In the genomic region with DNA sequence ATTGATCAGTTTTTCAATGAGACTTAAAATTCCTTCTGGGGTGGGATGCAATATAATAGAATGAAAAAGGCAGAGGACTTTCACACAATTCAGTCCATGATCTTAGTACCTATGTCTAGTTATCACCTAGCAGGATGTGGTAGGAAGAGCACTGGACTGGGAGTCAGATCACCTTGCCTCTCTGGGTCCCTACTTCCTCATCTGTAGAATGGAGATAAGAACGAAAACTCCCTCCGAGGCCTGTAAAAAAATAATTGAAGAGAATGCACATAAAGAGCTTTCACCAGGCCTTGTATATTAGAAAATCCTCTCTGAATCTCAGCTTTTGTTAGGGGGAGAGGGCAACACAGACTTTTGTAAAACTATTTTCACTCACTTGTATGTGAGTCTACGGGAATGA, we compare ENCODE assay signal across 12 cellular contexts. TPM values are rescaled to one million over a fixed set of nuclear protein-coding genes. Genes with fewer than 3 reads are reported as not detected.
DNase-seq lines count a peak whose midpoint lies in the region; ATAC-seq, FAIRE-seq and TF ChIP-seq lines count a peak whose summit lies in the region.
"Had no signal": no experiment of that assay in that cellular context is flagged by ENCODE, and none has a peak within 500 bp of the region (broad histone marks: within the 10 kb centered on the region; RNA-seq: fewer than 3 reads in every experiment).

No MANE protein-coding gene starts in this region.

- H3K4me2 ChIP-seq in K562 (ENCODE audit: insufficient read depth, low read length) = peak overlapping the region; percentile 46

- no peaks in the 10 kb centered on the region for H3K36me3 Mint-ChIP-seq in CD4-positive, alpha-beta T cell (ENCODE audit: low read depth)
- no peaks in the 10 kb centered on the region for H3K36me3 Mint-ChIP-seq in IgD-negative memory B cell
- no peaks in the 10 kb centered on the region for H3K36me3 Mint-ChIP-seq in naive thymus-derived CD8-positive, alpha-beta T cell
- H3K36me3 Mint-ChIP-seq: activated naive CD8-positive, alpha-beta T cell treated with anti-CD3 and anti-CD28 coated beads, Interleukin-2, amount 10 ng/mL, durations not matched to agents 7 days and 5 days had no signal

- no peak for TF ChIP-seq CTCF in CD4-positive, alpha-beta T cell (IDR thresholded peaks at IDR 0.05)
- TF ChIP-seq CTCF in K562 (IDR thresholded peaks at IDR 0.05 in 2 of 3, conservative IDR thresholded peaks at IDR 0.05 in 1 of 3; ENCODE audit: insufficient read depth in 2 of 3, low read depth in 1 of 3, low read length in 3 of 3) = no peak

- H3K9me3 ChIP-seq in CD4-positive, alpha-beta T cell (ENCODE audit: control insufficient read depth, low read length) = no peaks in the 10 kb centered on the region
- H3K9me3 ChIP-seq in K562 (replicated peaks; ENCODE audit: control insufficient read depth, insufficient read depth, low read depth, low read length) = no peaks in the 10 kb centered on the region; the same call in 1 of the 2 replicates
- H3K9me3 ChIP-seq: testis had no signal

- H3K27ac ChIP-seq in CD4-positive, alpha-beta T cell (ENCODE audit: low read depth, low read length) = no peak overlapping the region
- H3K27ac ChIP-seq in K562 (ENCODE audit: extremely low read depth, low read depth, low read length) = no peak overlapping the region

- TF ChIP-seq POLR2A in K562 (conservative IDR thresholded peaks at IDR 0.05) = no peak

- peaks cover 6% of the 10 kb centered on the region for H3K4me1 Mint-ChIP-seq in CD4-positive, alpha-beta T cell (ENCODE audit: low read depth)
- H3K4me1 Mint-ChIP-seq in IgD-negative memory B cell = peaks cover 0 to 9% (median 5%) of the 10 kb centered on the region in 3 donors
- peaks cover 4 to 12% (median 7%) of the 10 kb centered on the region in 4 donors for H3K4me1 Mint-ChIP-seq in naive thymus-derived CD8-positive, alpha-beta T cell

- TF ChIP-seq RAD21 in K562 (CRISPR knock-in tag; conservative IDR thresholded peaks at IDR 0.05 in 1 of 2, IDR thresholded peaks at IDR 0.05 in 1 of 2) = no peak

- H2AFZ ChIP-seq in K562 (ENCODE audit: low read depth, low read length) = peak overlapping the region; percentile 60; the same call in 1 of the 2 replicates

- no peaks in the 10 kb centered on the region for H3K79me2 ChIP-seq in K562 (ENCODE audit: control insufficient read depth, insufficient read depth, low read length)

- no peaks in the 10 kb centered on the region for H3K36me3 ChIP-seq in K562 (ENCODE audit: control insufficient read depth, insufficient read depth, low read length)

- ATAC-seq in CD4-positive, alpha-beta T cell (ENCODE audit: poor library complexity) = no peak
- peak; percentile 8; the same call in 1 of the 3 replicates for ATAC-seq in K562
- no peak for ATAC-seq in naive thymus-derived CD8-positive, alpha-beta T cell
- ATAC-seq in GM19395 (IDR thresholded peaks at IDR 0.05; ENCODE audit: unreplicated experiment) = no peak
- ATAC-seq in GM21360 (IDR thresholded peaks at IDR 0.05; ENCODE audit: unreplicated experiment) = no peak

- DNase-seq in CD4-positive, alpha-beta T cell = no peak
- DNase-seq in K562 (ENCODE audit: extremely low read depth in 1 of 4, low spot score in 3 of 4) (peak in 3 of 4 experiments; percentile 22 to 55 (median 22)), NCI-H2107 (lab: John Stamatoyannopoulos, UW) (no peak)
- DNase-seq in naive thymus-derived CD8-positive, alpha-beta T cell = no peak
- DNase-seq in stimulated activated CD8-positive, alpha-beta memory T cell treated with anti-CD3 and anti-CD28 coated beads, Interleukin-4, amount 100 ng/mL, for 48 hours = no peak
- DNase-seq: NCI-H1436 treated with DMSO at 0.1 percent for 48 hours, SIG-M5 had no signal

- no peaks in the 10 kb centered on the region for H3K9me3 Mint-ChIP-seq in CD4-positive, alpha-beta T cell
- H3K9me3 Mint-ChIP-seq in IgD-negative memory B cell = no peaks in the 10 kb centered on the region
- peaks cover 0 to 2% (median 0%) of the 10 kb centered on the region in 9 donors for H3K9me3 Mint-ChIP-seq in naive thymus-derived CD8-positive, alpha-beta T cell
- H3K9me3 Mint-ChIP-seq: activated naive CD8-positive, alpha-beta T cell treated with anti-CD3 and anti-CD28 coated beads, Interleukin-2, amount 10 ng/mL, durations not matched to agents 7 days and 5 days had no signal

- peaks cover 49% of the 10 kb centered on the region for H3K27me3 Mint-ChIP-seq in CD4-positive, alpha-beta T cell
- peaks cover 16% of the 10 kb centered on the region for H3K27me3 Mint-ChIP-seq in IgD-negative memory B cell
- H3K27me3 Mint-ChIP-seq in naive thymus-derived CD8-positive, alpha-beta T cell = peaks cover 14 to 48% (median 24%) of the 10 kb centered on the region in 5 donors

- peak; percentile 59 for FAIRE-seq in K562 (lab: Jason Lieb, UNC)

- peaks cover 6 to 17% of the 10 kb centered on the region in 2 experiments; a peak in 4 of 5 replicates for H3K4me1 ChIP-seq in K562 (replicated peaks in 1 of 2; ENCODE audit: control insufficient read depth in 2 of 2, insufficient read depth in 2 of 2, low read length in 2 of 2)
- H3K4me1 ChIP-seq: testis had no signal

- H3K9ac ChIP-seq in K562 (ENCODE audit: insufficient read depth in 1 of 2, low read depth in 2 of 2, low read length in 2 of 2) = no peak overlapping the region; a peak in 1 of 4 replicates

- intact Hi-C loops in CD4-positive, alpha-beta T cell (cut with DNase I, micrococcal nuclease) = no loop called here
- intact Hi-C loops in K562 (cut with micrococcal nuclease) = no loop called here

- H3K27ac Mint-ChIP-seq in CD4-positive, alpha-beta T cell = no peak overlapping the region
- no peak overlapping the region for H3K27ac Mint-ChIP-seq in IgD-negative memory B cell
- H3K27ac Mint-ChIP-seq in naive thymus-derived CD8-positive, alpha-beta T cell = no peak overlapping the region
- H3K27ac Mint-ChIP-seq: activated naive CD8-positive, alpha-beta T cell treated with anti-CD3 and anti-CD28 coated beads, Interleukin-2, amount 10 ng/mL, durations not matched to agents 7 days and 5 days had no signal

- 8% methylated on average over 3 of the region's 3 CpGs for WGBS in K562 (ENCODE audit: insufficient coverage, low coverage, missing lambda C conversion rate)

- in situ Hi-C loops in K562 (cut with MboI) = no loop called here

- POLR2A ChIA-PET in CD4-positive, alpha-beta T cell (lab: Charles Lee) = no interaction called here
- POLR2A ChIA-PET in K562 (lab: Yijun Ruan, JAX) = no interaction called here
- POLR2A ChIA-PET in naive thymus-derived CD8-positive, alpha-beta T cell (lab: Charles Lee) = no interaction called here

- no peaks in the 10 kb centered on the region for H3K9me1 ChIP-seq in K562 (ENCODE audit: control insufficient read depth, insufficient read depth, low read length)

- H3K4me3 Mint-ChIP-seq in CD4-positive, alpha-beta T cell = peak overlapping the region; percentile 73
- peak overlapping the region; percentile 60 to 90 (median 78) for H3K4me3 Mint-ChIP-seq in IgD-negative memory B cell
- H3K4me3 Mint-ChIP-seq in naive thymus-derived CD8-positive, alpha-beta T cell = peak overlapping the region; percentile 54 to 83 (median 66)
- H3K4me3 Mint-ChIP-seq: activated naive CD8-positive, alpha-beta T cell treated with anti-CD3 and anti-CD28 coated beads, Interleukin-2, amount 10 ng/mL, durations not matched to agents 7 days and 5 days had no signal

- H3K27me3 ChIP-seq in CD4-positive, alpha-beta T cell (ENCODE audit: control insufficient read depth, insufficient read depth, low read length) = peaks cover 30% of the 10 kb centered on the region
- peaks cover 0 to 10% of the 10 kb centered on the region in 2 experiments; a peak in 4 of 5 replicates for H3K27me3 ChIP-seq in K562 (ENCODE audit: control insufficient read depth in 2 of 2, insufficient read depth in 2 of 2, low read length in 2 of 2)
- H3K27me3 ChIP-seq: testis had no signal

- no peak overlapping the region for H3K4me3 ChIP-seq in K562

- no peak for TF ChIP-seq EP300 in K562 (IDR thresholded peaks at IDR 0.05; ENCODE audit: low read length)

- BruUV-seq in K562 (replicated peaks; lab: Mats Ljungman, UMichigan) = no TSS peak

- CTCF ChIA-PET in CD4-positive, alpha-beta T cell (lab: Charles Lee) = no interaction called here
- CTCF ChIA-PET in K562 (lab: Yijun Ruan, JAX; ENCODE audit: low intra/inter-chr PET ratio) = no interaction called here

- no peaks in the 10 kb centered on the region for H4K20me1 ChIP-seq in K562 (replicated peaks; ENCODE audit: control insufficient read depth, insufficient read depth, low read length)

RNA-seq across cellular contexts. Expression of a gene that starts 0.7 kb away (rescaled TPM):
- total RNA-seq in CD4-positive, alpha-beta T cell = not detected
- not detected for polyA plus RNA-seq in IgD-negative memory B cell
- total RNA-seq in K562 (2011; cell fraction: chromatin; rRNA removed; ENCODE audit: low replicate concordance) = 0.19 and 0.32 TPM in 2 replicates
- total RNA-seq in K562 (2011; cell fraction: nucleolus; rRNA removed) = not detected in 2 replicates
- total RNA-seq in K562 (2011; cell fraction: nucleoplasm; rRNA removed) = 0.37 TPM in 1 of 2 replicates, not detected in the other
- 0.49 and 0.59 TPM in 2 replicates for total RNA-seq in K562 (2014; rRNA removed)
- total RNA-seq in K562 (2014; rRNA removed; fragmentation: Illumina TruSeq; extraction: Trizol) = 0.11 TPM in 1 of 2 replicates, not detected in the other
- total RNA-seq in K562 (2015; rRNA removed; fragmentation: Illumina TruSeq; extraction: Trizol) = 0.07 TPM in 1 of 2 replicates, not detected in the other
- total RNA-seq in K562 (2021) = 0.83 and 1.1 TPM in 2 replicates
- polyA plus RNA-seq in K562 (2011; rRNA removed) = 0.04 and 0.08 TPM in 2 replicates
- 0.06 and 0.31 TPM in 2 replicates for polyA plus RNA-seq in K562 (2011; cell fraction: cytosol; rRNA removed)
- polyA plus RNA-seq in K562 (2011; cell fraction: nucleus; rRNA removed) = 0.06 and 0.28 TPM in 2 replicates
- 0.09 and 0.18 TPM in 2 replicates for polyA plus RNA-seq in K562 (2012)
- polyA plus RNA-seq in K562 (2014; fragmentation: Illumina TruSeq; extraction: Trizol) = 0.30 and 0.40 TPM in 2 replicates
- polyA plus RNA-seq in K562 (2014; fragmentation: Nextera tagmentation; extraction: Ambion mirVana) = not detected
- polyA plus RNA-seq in K562 (2014; rRNA removed) = 0.11 and 0.28 TPM in 2 replicates
- 0.18 TPM in 1 of 2 replicates, not detected in the other for polyA minus RNA-seq in K562 (2011; rRNA and poly(A)+ RNA removed)
- polyA minus RNA-seq in K562 (2011; cell fraction: cytosol; rRNA and poly(A)+ RNA removed) = 0.48 and 1.0 TPM in 2 replicates
- 0.11 TPM in 1 of 2 replicates, not detected in the other for polyA minus RNA-seq in K562 (2011; cell fraction: nucleus; rRNA and poly(A)+ RNA removed)
- under 1 TPM in 1 of 2 experiments, not detected in 1; 0.31 TPM for total RNA-seq in naive thymus-derived CD8-positive, alpha-beta T cell
- polyA plus RNA-seq in naive thymus-derived CD8-positive, alpha-beta T cell = not detected

RNA-seq across cellular contexts. Expression of a gene that starts 45.3 kb away (rescaled TPM):
- total RNA-seq in CD4-positive, alpha-beta T cell = 1 to 10 TPM; 8.8 to 9.6 TPM
- polyA plus RNA-seq in IgD-negative memory B cell (4.7 TPM), K562 (2011; rRNA removed) (12.4 and 16.0 TPM in 2 replicates), K562 (2014; fragmentation: Illumina TruSeq; extraction: Trizol) (20.6 and 26.6 TPM in 2 replicates), K562 (2014; fragmentation: Nextera tagmentation; extraction: Ambion mirVana) (1 to 10 TPM; 9.4 to 9.6 TPM), K562 (2014; rRNA removed) (22.8 and 27.3 TPM in 2 replicates)
- 13.3 and 20.3 TPM in 2 replicates for total RNA-seq in K562 (2011; cell fraction: chromatin; rRNA removed; ENCODE audit: low replicate concordance)
- 6.3 and 7.0 TPM in 2 replicates for total RNA-seq in K562 (2011; cell fraction: nucleolus; rRNA removed)
- 14.1 and 20.8 TPM in 2 replicates for total RNA-seq in K562 (2011; cell fraction: nucleoplasm; rRNA removed)
- total RNA-seq in K562 (2014; rRNA removed) (25.8 and 28.7 TPM in 2 replicates), K562 (2014; rRNA removed; fragmentation: Illumina TruSeq; extraction: Trizol) (22.0 and 24.3 TPM in 2 replicates), K562 (2015; rRNA removed; fragmentation: Illumina TruSeq; extraction: Trizol) (24.0 and 24.6 TPM in 2 replicates), K562 (2021) (22.1 and 22.3 TPM in 2 replicates)
- polyA plus RNA-seq in K562 (2011; cell fraction: cytosol; rRNA removed) = 8.6 and 9.9 TPM in 2 replicates
- polyA plus RNA-seq in K562 (2011; cell fraction: nucleus; rRNA removed) = 8.3 and 8.9 TPM in 2 replicates
- 15.4 and 16.9 TPM in 2 replicates for polyA plus RNA-seq in K562 (2012)
- 16.3 TPM in 2 replicates for polyA minus RNA-seq in K562 (2011; rRNA and poly(A)+ RNA removed)
- 5.7 and 10.7 TPM in 2 replicates for polyA minus RNA-seq in K562 (2011; cell fraction: cytosol; rRNA and poly(A)+ RNA removed)
- 3.8 and 5.8 TPM in 2 replicates for polyA minus RNA-seq in K562 (2011; cell fraction: nucleus; rRNA and poly(A)+ RNA removed)
- 10 to 100 TPM; 11.8 to 12.9 TPM for total RNA-seq in naive thymus-derived CD8-positive, alpha-beta T cell
- 1 to 10 TPM; 3.5 to 5.9 (median 4.7) TPM for polyA plus RNA-seq in naive thymus-derived CD8-positive, alpha-beta T cell

Comparison
In these comparisons a context has a peak if more than half of its experiments do, and no peak if none do; other contexts are left out.
1. DNase-seq: peak in K562 (3 of 4); none in CD4-positive, alpha-beta T cell (0 of 10), naive thymus-derived CD8-positive, alpha-beta T cell (0 of 10), stimulated activated CD8-positive, alpha-beta memory T cell treated with anti-CD3 and anti-CD28 coated beads, Interleukin-4, amount 100 ng/mL, for 48 hours (single experiment) and NCI-H2107 (single experiment).
2. Peak in every context shown above with its lines, with median percentiles within 50 percentile points of each other: H3K4me3 Mint-ChIP-seq.